In the genomic region with DNA sequence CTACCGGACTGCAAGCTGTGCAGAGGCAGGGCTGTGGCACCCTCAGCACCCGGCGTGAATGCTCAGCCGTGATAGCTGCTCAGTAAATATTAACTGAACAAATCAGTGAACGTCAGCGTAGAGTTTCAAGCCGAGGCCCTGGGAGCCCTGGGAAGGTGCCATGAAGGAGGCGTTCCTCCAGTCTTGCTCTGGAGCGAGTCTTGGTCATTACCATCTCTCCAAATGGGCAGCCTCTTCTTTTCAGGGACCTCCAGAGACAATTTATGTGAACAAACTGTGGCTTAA, we compare ENCODE assay signal across 16 cellular contexts.
DNase-seq lines count a peak whose midpoint lies in the region; ATAC-seq and TF ChIP-seq lines count a peak whose summit lies in the region.
"Had no signal": no experiment of that assay in that cellular context is flagged by ENCODE, and none has a peak within 500 bp of the region (broad histone marks: within the 10 kb centered on the region; RNA-seq: fewer than 3 reads in every experiment).

No MANE protein-coding gene starts in this region.

- no peaks in the 10 kb centered on the region for H3K36me3 Mint-ChIP-seq in activated CD4-positive, alpha-beta memory T cell treated with anti-CD3 and anti-CD28 coated beads, Interleukin-2, amount 10 ng/mL, durations not matched to agents 7 days and 5 days (ENCODE audit: low read depth)
- no peaks in the 10 kb centered on the region for H3K36me3 Mint-ChIP-seq in activated CD4-positive, alpha-beta memory T cell treated with anti-CD3 and anti-CD28 coated beads for 36 hours
- H3K36me3 Mint-ChIP-seq in type B pancreatic cell = no peaks in the 10 kb centered on the region
- H3K36me3 Mint-ChIP-seq: CD8-positive, alpha-beta T cell had no signal

- DNase-seq in activated CD4-positive, alpha-beta memory T cell treated with anti-CD3 and anti-CD28 coated beads, Interleukin-2, amount 10 ng/mL, durations not matched to agents 7 days and 5 days = peak; percentile 0
- DNase-seq in activated CD4-positive, alpha-beta memory T cell treated with anti-CD3 and anti-CD28 coated beads for 36 hours = no peak
- peak; percentile 6 for DNase-seq in Karpas-422
- DNase-seq in mesenteric fat pad (ENCODE audit: low spot score) = peak; percentile 77
- peak; percentile 57 for DNase-seq in type B pancreatic cell (ENCODE audit: extremely low spot score, unreplicated experiment)
- no peak for DNase-seq in cortex of kidney (lab: John Stamatoyannopoulos, UW)
- DNase-seq: 8988T, Calu3, DMS79 treated with DMSO at 0.1 percent for 48 hours, GF-D8, GM23248, HCEC 1CT had no signal

- POLR2A ChIA-PET in activated CD4-positive, alpha-beta memory T cell treated with anti-CD3 and anti-CD28 coated beads, Interleukin-2, amount 10 ng/mL, durations not matched to agents 7 days and 5 days (lab: Charles Lee) = no interaction called here
- POLR2A ChIA-PET in activated CD4-positive, alpha-beta memory T cell treated with anti-CD3 and anti-CD28 coated beads for 36 hours (lab: Charles Lee) = no interaction called here

- H3K9me3 Mint-ChIP-seq in activated CD4-positive, alpha-beta memory T cell treated with anti-CD3 and anti-CD28 coated beads, Interleukin-2, amount 10 ng/mL, durations not matched to agents 7 days and 5 days = no peaks in the 10 kb centered on the region
- H3K9me3 Mint-ChIP-seq in activated CD4-positive, alpha-beta memory T cell treated with anti-CD3 and anti-CD28 coated beads for 36 hours = no peaks in the 10 kb centered on the region
- H3K9me3 Mint-ChIP-seq in type B pancreatic cell = no peaks in the 10 kb centered on the region
- H3K9me3 Mint-ChIP-seq: CD8-positive, alpha-beta T cell had no signal

- no peaks in the 10 kb centered on the region for H3K36me3 ChIP-seq in Karpas-422 (ENCODE audit: insufficient read depth, low read length)
- H3K36me3 ChIP-seq: BLaER1 treated with 17β-estradiol and CSF1 and Interleukin-3, amounts not matched to agents 10 nM and 100 nM had no signal

- intact Hi-C loops in activated CD4-positive, alpha-beta memory T cell treated with anti-CD3 and anti-CD28 coated beads for 36 hours (cut with micrococcal nuclease) = no loop called here

- H2AFZ ChIP-seq in Karpas-422 (ENCODE audit: low read length) = no peak overlapping the region
- H2AFZ ChIP-seq: GM23248 had no signal

- H3K9me2 ChIP-seq in Karpas-422 (replicated peaks; ENCODE audit: insufficient read depth, low read length) = no peaks in the 10 kb centered on the region

- no peaks in the 10 kb centered on the region for H3K4me1 Mint-ChIP-seq in activated CD4-positive, alpha-beta memory T cell treated with anti-CD3 and anti-CD28 coated beads, Interleukin-2, amount 10 ng/mL, durations not matched to agents 7 days and 5 days
- H3K4me1 Mint-ChIP-seq in activated CD4-positive, alpha-beta memory T cell treated with anti-CD3 and anti-CD28 coated beads for 36 hours (ENCODE audit: low read depth) = no peaks in the 10 kb centered on the region
- no peaks in the 10 kb centered on the region for H3K4me1 Mint-ChIP-seq in type B pancreatic cell (ENCODE audit: unreplicated experiment)
- H3K4me1 Mint-ChIP-seq: B cell had no signal

- H3K4me2 ChIP-seq in Karpas-422 (ENCODE audit: low read depth, low read length, poor library complexity, severe bottlenecking) = no peak overlapping the region
- H3K4me2 ChIP-seq: BLaER1 treated with 17β-estradiol and CSF1 and Interleukin-3, amounts not matched to agents 10 nM and 100 nM had no signal

- H3K27ac ChIP-seq in Karpas-422 (ENCODE audit: low read length) = no peak overlapping the region
- H3K27ac ChIP-seq: BLaER1 treated with 17β-estradiol and CSF1 and Interleukin-3, amounts not matched to agents 10 nM and 100 nM; GM23248 had no signal

- ATAC-seq in GM21360 (IDR thresholded peaks at IDR 0.05; ENCODE audit: unreplicated experiment) = no peak
- ATAC-seq: CD8-positive, alpha-beta T cell had no signal

- CTCF ChIA-PET in activated CD4-positive, alpha-beta memory T cell treated with anti-CD3 and anti-CD28 coated beads, Interleukin-2, amount 10 ng/mL, durations not matched to agents 7 days and 5 days (lab: Charles Lee) = no interaction called here
- CTCF ChIA-PET in activated CD4-positive, alpha-beta memory T cell treated with anti-CD3 and anti-CD28 coated beads for 36 hours (lab: Charles Lee) = no interaction called here

- no peaks in the 10 kb centered on the region for H3K9me3 ChIP-seq in Karpas-422 (ENCODE audit: low read length)
- H3K9me3 ChIP-seq: BLaER1 treated with 17β-estradiol and CSF1 and Interleukin-3, amounts not matched to agents 10 nM and 100 nM had no signal

- no peak overlapping the region for H3K4me3 ChIP-seq in Karpas-422 (ENCODE audit: low read length)
- H3K4me3 ChIP-seq: BLaER1 treated with 17β-estradiol and CSF1 and Interleukin-3, amounts not matched to agents 10 nM and 100 nM; GM23248 had no signal

- H3K79me2 ChIP-seq in Karpas-422 (ENCODE audit: low read length) = no peaks in the 10 kb centered on the region

- TF ChIP-seq CTCF in type B pancreatic cell (conservative IDR thresholded peaks at IDR 0.05) = no peak

- H3K9ac ChIP-seq in Karpas-422 (ENCODE audit: low read length) = no peak overlapping the region
- H3K9ac ChIP-seq: BLaER1 treated with 17β-estradiol and CSF1 and Interleukin-3, amounts not matched to agents 10 nM and 100 nM; GM23248 had no signal

- no peak overlapping the region for H3K4me3 Mint-ChIP-seq in activated CD4-positive, alpha-beta memory T cell treated with anti-CD3 and anti-CD28 coated beads, Interleukin-2, amount 10 ng/mL, durations not matched to agents 7 days and 5 days
- H3K4me3 Mint-ChIP-seq in activated CD4-positive, alpha-beta memory T cell treated with anti-CD3 and anti-CD28 coated beads for 36 hours = no peak overlapping the region
- no peak overlapping the region for H3K4me3 Mint-ChIP-seq in type B pancreatic cell
- H3K4me3 Mint-ChIP-seq: B cell; CD8-positive, alpha-beta T cell had no signal

- no peaks in the 10 kb centered on the region for H3K27me3 ChIP-seq in Karpas-422 (ENCODE audit: low read length)
- H3K27me3 ChIP-seq: BLaER1 treated with 17β-estradiol and CSF1 and Interleukin-3, amounts not matched to agents 10 nM and 100 nM had no signal

- H4K20me1 ChIP-seq in Karpas-422 (ENCODE audit: insufficient read depth, low read depth, low read length) = peaks cover 4% of the 10 kb centered on the region; the same call in 1 of the 2 replicates
- H4K20me1 ChIP-seq: BLaER1 treated with 17β-estradiol and CSF1 and Interleukin-3, amounts not matched to agents 10 nM and 100 nM had no signal

- H3K4me1 ChIP-seq in Karpas-422 (ENCODE audit: low read length) = peaks cover 5% of the 10 kb centered on the region; the same call in 1 of the 2 replicates

- peaks cover 3% of the 10 kb centered on the region for H3K27me3 Mint-ChIP-seq in activated CD4-positive, alpha-beta memory T cell treated with anti-CD3 and anti-CD28 coated beads, Interleukin-2, amount 10 ng/mL, durations not matched to agents 7 days and 5 days
- peaks cover 12% of the 10 kb centered on the region for H3K27me3 Mint-ChIP-seq in activated CD4-positive, alpha-beta memory T cell treated with anti-CD3 and anti-CD28 coated beads for 36 hours
- no peaks in the 10 kb centered on the region for H3K27me3 Mint-ChIP-seq in type B pancreatic cell

- no peak overlapping the region for H3K27ac Mint-ChIP-seq in activated CD4-positive, alpha-beta memory T cell treated with anti-CD3 and anti-CD28 coated beads, Interleukin-2, amount 10 ng/mL, durations not matched to agents 7 days and 5 days
- H3K27ac Mint-ChIP-seq in activated CD4-positive, alpha-beta memory T cell treated with anti-CD3 and anti-CD28 coated beads for 36 hours = no peak overlapping the region
- H3K27ac Mint-ChIP-seq in type B pancreatic cell = no peak overlapping the region
- H3K27ac Mint-ChIP-seq: B cell; CD8-positive, alpha-beta T cell had no signal

Comparison
In these comparisons a context has a peak if more than half of its experiments do, and no peak if none do; other contexts are left out.
1. DNase-seq: peak in activated CD4-positive, alpha-beta memory T cell treated with anti-CD3 and anti-CD28 coated beads, Interleukin-2, amount 10 ng/mL, durations not matched to agents 7 days and 5 days (single experiment), Karpas-422 (single experiment), mesenteric fat pad (single experiment) and type B pancreatic cell (single experiment); none in activated CD4-positive, alpha-beta memory T cell treated with anti-CD3 and anti-CD28 coated beads for 36 hours (single experiment) and cortex of kidney (single experiment).